Comparison of ENCODE assay signal across 11 cellular contexts in genomic region chr6:53066874-53067273, GRCh38. TPM values are rescaled to one million over a fixed set of nuclear protein-coding genes. Genes with fewer than 3 reads are reported as not detected.
DNase-seq lines count a peak whose midpoint lies in the region; ATAC-seq and TF ChIP-seq lines count a peak whose summit lies in the region.
"Had no signal": no experiment of that assay in that cellular context is flagged by ENCODE, and none has a peak within 500 bp of the region (broad histone marks: within the 10 kb centered on the region; RNA-seq: fewer than 3 reads in every experiment).

No MANE protein-coding gene starts in this region.

- H3K4me1 Mint-ChIP-seq in activated T-cell treated with anti-CD3 and anti-CD28 coated beads, Interleukin-2, amount 50 U/mL, for 24 hours (ENCODE audit: low read depth): peaks cover 66% of the 10 kb centered on the region
- peaks cover 30% of the 10 kb centered on the region for H3K4me1 Mint-ChIP-seq in stimulated activated effector memory CD8-positive, alpha-beta T cell treated with anti-CD3 and anti-CD28 coated beads, Interleukin-12 subunit alpha, Interleukin-12 subunit beta, amount 100 ng/mL, for 72 hours

- TF ChIP-seq CTCF in VCaP (conservative IDR thresholded peaks at IDR 0.05) (no peak), fibroblast of villous mesenchyme (IDR thresholded peaks at IDR 0.05; ENCODE audit: insufficient read depth, low read depth, low read length) (no peak)

- H3K27ac Mint-ChIP-seq in activated T-cell treated with anti-CD3 and anti-CD28 coated beads, Interleukin-2, amount 50 U/mL, for 24 hours: peak overlapping the region; percentile 63
- peak overlapping the region; percentile 90 for H3K27ac Mint-ChIP-seq in stimulated activated effector memory CD8-positive, alpha-beta T cell treated with anti-CD3 and anti-CD28 coated beads, Interleukin-12 subunit alpha, Interleukin-12 subunit beta, amount 100 ng/mL, for 72 hours

- H3K4me3 ChIP-seq in fibroblast of villous mesenchyme (ENCODE audit: low read depth, low read length): peak overlapping the region; percentile 86

- H3K4me3 Mint-ChIP-seq in activated T-cell treated with anti-CD3 and anti-CD28 coated beads, Interleukin-2, amount 50 U/mL, for 24 hours: peak overlapping the region; percentile 97
- H3K4me3 Mint-ChIP-seq in stimulated activated effector memory CD8-positive, alpha-beta T cell treated with anti-CD3 and anti-CD28 coated beads, Interleukin-12 subunit alpha, Interleukin-12 subunit beta, amount 100 ng/mL, for 72 hours: peak overlapping the region; percentile 80

- peak overlapping the region; percentile 91 for H3K27ac ChIP-seq in VCaP

- H3K27me3 Mint-ChIP-seq in activated T-cell treated with anti-CD3 and anti-CD28 coated beads, Interleukin-2, amount 50 U/mL, for 24 hours: no peaks in the 10 kb centered on the region

- H3K9me3 Mint-ChIP-seq in activated T-cell treated with anti-CD3 and anti-CD28 coated beads, Interleukin-2, amount 50 U/mL, for 24 hours: no peaks in the 10 kb centered on the region
- H3K9me3 Mint-ChIP-seq in stimulated activated effector memory CD8-positive, alpha-beta T cell treated with anti-CD3 and anti-CD28 coated beads, Interleukin-12 subunit alpha, Interleukin-12 subunit beta, amount 100 ng/mL, for 72 hours: no peaks in the 10 kb centered on the region

- H3K36me3 Mint-ChIP-seq in activated T-cell treated with anti-CD3 and anti-CD28 coated beads, Interleukin-2, amount 50 U/mL, for 24 hours (ENCODE audit: low read depth): peaks cover 38% of the 10 kb centered on the region
- H3K36me3 Mint-ChIP-seq in stimulated activated effector memory CD8-positive, alpha-beta T cell treated with anti-CD3 and anti-CD28 coated beads, Interleukin-12 subunit alpha, Interleukin-12 subunit beta, amount 100 ng/mL, for 72 hours: peaks cover 11% of the 10 kb centered on the region

- CTCF ChIA-PET in HEK293T (lab: Yijun Ruan, JAX): interaction anchor here (0.6 to 0.9 kb wide), 3 partner anchors 47 to 124 kb away, joined by 3 to 5 read pairs (median 3); no protein-coding TSS in a partner anchor

- POLR2A ChIA-PET in HEK293T (lab: Yijun Ruan, JAX): interaction anchor here (1.9 to 2.3 kb wide), 3 partner anchors 11 to 73 kb away, joined by 6 to 17 read pairs (median 8); partner anchors contain the start of gene GSTA4

- ATAC-seq in stimulated activated effector memory CD8-positive, alpha-beta T cell treated with anti-CD3 and anti-CD28 coated beads, Interleukin-12 subunit alpha, Interleukin-12 subunit beta, amount 100 ng/mL, for 72 hours: no peak
- no peak for ATAC-seq in HG03135 (IDR thresholded peaks at IDR 0.05; ENCODE audit: unreplicated experiment)
- ATAC-seq in GM19035 (IDR thresholded peaks at IDR 0.05; ENCODE audit: unreplicated experiment): no peak

- DNase-seq in activated T-cell treated with anti-CD3 and anti-CD28 coated beads, Interleukin-2, amount 50 U/mL, for 24 hours: no peak
- no peak for DNase-seq in activated T-cell treated with anti-CD3 and anti-CD28 coated beads, Interleukin-2, amount 50 U/mL, for 48 hours
- DNase-seq in fibroblast of villous mesenchyme (ENCODE audit: low read depth): no peak
- DNase-seq in stimulated activated effector memory CD8-positive, alpha-beta T cell treated with anti-CD3 and anti-CD28 coated beads, Interleukin-12 subunit alpha, Interleukin-12 subunit beta, amount 100 ng/mL, for 72 hours (ENCODE audit: low spot score in 2 of 2): no peak
- DNase-seq in HEK293T (ENCODE audit: extremely low spot score): no peak
- DNase-seq: BE2C, H7, NCI-H345 had no signal

TF ChIP-seq in HEK293T, 16 proteins besides CTCF, POLR2A, EP300 and RAD21:
- TF ChIP-seq SP1 (IDR thresholded peaks at IDR 0.05) (no peak), ARNT (IDR thresholded peaks at IDR 0.05) (no peak), HDGF (IDR thresholded peaks at IDR 0.05; ENCODE audit: borderline replicate concordance) (no peak), CTBP1 (IDR thresholded peaks at IDR 0.05; ENCODE audit: borderline replicate concordance) (no peak), FOXM1 (IDR thresholded peaks at IDR 0.05; ENCODE audit: borderline replicate concordance) (no peak)
- TF ChIP-seq, protein P1, sequence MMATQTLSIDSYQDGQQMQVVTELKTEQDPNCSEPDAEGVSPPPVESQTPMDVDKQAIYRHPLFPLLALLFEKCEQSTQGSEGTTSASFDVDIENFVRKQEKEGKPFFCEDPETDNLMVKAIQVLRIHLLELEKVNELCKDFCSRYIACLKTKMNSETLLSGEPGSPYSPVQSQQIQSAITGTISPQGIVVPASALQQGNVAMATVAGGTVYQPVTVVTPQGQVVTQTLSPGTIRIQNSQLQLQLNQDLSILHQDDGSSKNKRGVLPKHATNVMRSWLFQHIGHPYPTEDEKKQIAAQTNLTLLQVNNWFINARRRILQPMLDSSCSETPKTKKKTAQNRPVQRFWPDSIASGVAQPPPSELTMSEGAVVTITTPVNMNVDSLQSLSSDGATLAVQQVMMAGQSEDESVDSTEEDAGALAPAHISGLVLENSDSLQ (IDR thresholded peaks at IDR 0.05): no peak
TF ChIP-seq in HEK293T: peak in this region for 0.

RNA-seq across cellular contexts. Expression of gene FBXO9, which starts 1.7 kb away (rescaled TPM):
- 47.0 and 55.3 TPM in 2 replicates for total RNA-seq in fibroblast of villous mesenchyme

RNA-seq across cellular contexts. Expression of gene CILK1, which starts 5.2 kb away (rescaled TPM):
- 10.3 and 12.5 TPM in 2 replicates for total RNA-seq in fibroblast of villous mesenchyme
